ENCODE assay signal across 21 cellular contexts in genomic region chr4:115770046-115770543, GRCh38.
"Had no signal": no experiment of that assay in that cellular context is flagged by ENCODE, and none has a peak within 500 bp of the region (broad histone marks: within the 10 kb centered on the region; RNA-seq: fewer than 3 reads in every experiment).

No MANE protein-coding gene starts in this region.

- H3K4me1 ChIP-seq: adrenal gland, SJCRH30 had no signal

- H3K4me3 ChIP-seq: adrenal gland, K562, SJCRH30, SK-N-MC had no signal

- H3K27me3 ChIP-seq: adrenal gland, SJCRH30 had no signal

- ATAC-seq: activated CD4-positive, alpha-beta T cell treated with anti-CD3 and anti-CD28 coated beads for 36 hours; activated CD4-positive, CD25-positive, alpha-beta regulatory T cell treated with anti-CD3 and anti-CD28 coated beads, Interleukin-2, amount 50 U/mL, for 24 hours; activated CD8-positive, alpha-beta T cell treated with anti-CD3 and anti-CD28 coated beads, Interleukin-2, amount 10 ng/mL, durations not matched to agents 7 days and 5 days; K562; Panc1; WTC11 had no signal

- H3K9me3 ChIP-seq: adrenal gland, SJCRH30 had no signal

- H3K27ac ChIP-seq: adrenal gland, SJCRH30, SK-N-MC had no signal

- H3K36me3 ChIP-seq: adrenal gland, SJCRH30 had no signal

- DNase-seq: activated CD4-positive, alpha-beta T cell treated with anti-CD3 and anti-CD28 coated beads for 36 hours; activated CD4-positive, alpha-beta T cell treated with anti-CD3 and anti-CD28 coated beads, Interleukin-2, amount 10 ng/mL, durations not matched to agents 7 days and 5 days; activated CD4-positive, alpha-beta T cell treated with anti-CD3 and anti-CD28 coated beads, Interleukin-2, amount 50 U/mL, for 48 hours; activated CD8-positive, alpha-beta T cell treated with anti-CD3 and anti-CD28 coated beads, Interleukin-2, amount 10 ng/mL, durations not matched to agents 7 days and 5 days; activated gamma-delta T cell; activated naive CD4-positive, alpha-beta T cell treated with Interleukin-2 at 50 U/mL for 16 hours; activated T-cell treated with anti-CD3 and anti-CD28 coated beads, Interleukin-2, amount 50 U/mL, for 24 hours; adrenal gland; NCI-H1048; NCI-H146; NCI-H187; NCI-H2029 treated with DMSO at 0.1 percent for 48 hours; NCI-H2227 treated with DMSO at 0.1 percent for 48 hours; NCI-H446; NCI-H510A treated with DMSO at 0.1 percent for 48 hours had no signal
